29 cellular contexts compared by ENCODE assay signal in the genomic region with DNA sequence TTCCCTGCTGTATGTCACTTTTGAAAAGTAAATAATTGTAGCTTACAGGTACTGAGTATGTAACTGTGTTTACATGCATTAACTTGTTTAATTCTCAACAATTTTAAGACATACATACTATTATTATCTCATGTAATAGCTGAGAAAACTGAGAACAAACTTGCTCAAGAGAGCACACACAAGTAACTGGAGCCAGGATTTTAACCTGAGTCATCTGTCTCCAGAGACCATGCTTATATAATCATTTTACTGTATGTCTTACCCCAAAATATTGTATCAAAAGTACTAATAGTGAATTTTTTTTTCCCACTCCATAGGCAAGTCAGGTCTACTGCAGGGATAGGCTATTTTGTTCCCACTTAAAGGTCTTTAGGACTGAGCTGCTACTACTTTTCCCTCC.
"Had no signal": no experiment of that assay in that cellular context is flagged by ENCODE, and none has a peak within 500 bp of the region (broad histone marks: within the 10 kb centered on the region; RNA-seq: fewer than 3 reads in every experiment).

No MANE protein-coding gene starts in this region.

- H3K27ac ChIP-seq: cardiac muscle cell, SK-N-MC, VCaP had no signal

- H3K27me3 ChIP-seq: cardiac muscle cell had no signal

- H3K4me3 ChIP-seq: cardiac muscle cell, SK-N-MC had no signal

- DNase-seq: activated CD4-positive, alpha-beta memory T cell treated with anti-CD3 and anti-CD28 coated beads for 36 hours; activated CD4-positive, alpha-beta T cell treated with anti-CD3 and anti-CD28 coated beads, Interleukin-2, amount 10 ng/mL, durations not matched to agents 7 days and 5 days; activated CD4-positive, CD25-positive, alpha-beta regulatory T cell; activated CD8-positive, alpha-beta memory T cell treated with anti-CD3 and anti-CD28 coated beads for 24 hours; activated effector memory CD4-positive, alpha-beta T cell treated with anti-CD3 and anti-CD28 coated beads, Interleukin-2, amount 50 U/mL, for 16 hours; activated naive CD4-positive, alpha-beta T cell treated with Interleukin-2 at 50 U/mL for 16 hours; activated naive CD8-positive, alpha-beta T cell treated with anti-CD3 and anti-CD28 coated beads, Interleukin-2, amount 50 U/mL, for 24 hours; activated T-cell treated with anti-CD3 and anti-CD28 coated beads, Interleukin-2, amount 50 U/mL, for 4 hours; amygdala; Karpas-422; NCI-H1048; NCI-H146; NCI-H187 treated with DMSO at 0.1 percent for 48 hours; NCI-H2081 treated with DMSO at 0.1 percent for 48 hours; NCI-H2171; NCI-H2227 treated with DMSO at 0.1 percent for 48 hours; NCI-H526; NK-92 treated with Interleukin-12 subunit alpha and Interleukin-12 subunit beta, amount 100 ng/mL, for 24 hours; OCI-M1; RPMI8226; T-cell; T-helper 2 cell; T1000 had no signal

- ATAC-seq: activated naive CD4-positive, alpha-beta T cell treated with anti-CD3 and anti-CD28 coated beads, Interleukin-2, amount 50 U/mL, for 72 hours; activated naive CD8-positive, alpha-beta T cell treated with anti-CD3 and anti-CD28 coated beads, Interleukin-2, amount 50 U/mL, for 24 hours; activated T-cell treated with anti-CD3 and anti-CD28 coated beads, Interleukin-2, amount 50 U/mL, for 4 hours; Panc1; Right ventricle myocardium inferior; T-cell had no signal
